ENCODE assay signal across 10 cellular contexts in the genomic region with DNA sequence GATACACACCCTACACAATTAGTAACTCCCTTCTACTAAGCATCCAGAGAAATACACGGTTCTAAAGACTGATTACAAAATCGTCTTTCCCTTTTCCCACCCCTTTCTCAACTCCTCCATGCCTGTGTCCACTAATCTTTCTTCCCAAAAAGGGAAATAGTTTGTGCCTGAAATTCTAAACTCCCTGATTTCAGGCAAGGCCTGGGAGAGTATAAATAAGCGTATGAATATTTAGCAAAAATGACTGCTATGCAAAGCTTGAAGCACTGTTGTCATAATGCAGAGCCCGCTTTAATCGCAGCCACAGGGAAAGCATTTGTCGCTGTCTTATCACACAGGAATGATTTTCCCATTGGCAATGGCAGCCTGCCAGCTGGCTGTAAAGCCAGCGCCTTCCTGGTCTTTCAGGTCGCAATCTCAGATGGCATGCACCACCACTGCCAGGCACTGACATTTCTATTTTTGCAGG.
A peak's percentile ranks its signal among the peaks of the same experiment; 100 is the strongest.
DNase-seq lines count a peak whose midpoint lies in the region; ATAC-seq and TF ChIP-seq lines count a peak whose summit lies in the region.
"Had no signal": no experiment of that assay in that cellular context is flagged by ENCODE, and none has a peak within 500 bp of the region (broad histone marks: within the 10 kb centered on the region; RNA-seq: fewer than 3 reads in every experiment).

No MANE protein-coding gene starts in this region.

- TF ChIP-seq EP300 in SK-N-SH (IDR thresholded peaks at IDR 0.05; ENCODE audit: borderline replicate concordance in 1 of 2, low read depth in 1 of 2, low read length in 1 of 2) (peak in 1 of 2 experiments; percentile 89; a peak in 2 of 4 replicates), sigmoid colon (IDR thresholded peaks at IDR 0.05) (no peak)

- DNase-seq in HT-29 (ENCODE audit: low spot score) (peak; percentile 65), SK-N-SH (peak; percentile 68), heart left ventricle (peak; percentile 83 to 93 (median 87)), sigmoid colon (no peak), DMS53 (lab: John Stamatoyannopoulos, UW) (no peak), RWPE1 (ENCODE audit: low spot score) (no peak)
- DNase-seq in stimulated activated CD4-positive, alpha-beta T cell treated with anti-CD3 and anti-CD28 coated beads, Interleukin-4, amount 100 ng/mL, for 4 hours, result no peak
- DNase-seq: NCI-H526 treated with DMSO at 0.1 percent for 48 hours, retina had no signal

- H3K9me3 ChIP-seq in SK-N-SH, result no peaks in the 10 kb centered on the region
- no peaks in the 10 kb centered on the region for H3K9me3 ChIP-seq in heart left ventricle
- no peaks in the 10 kb centered on the region for H3K9me3 ChIP-seq in sigmoid colon

- H3K4me1 ChIP-seq in SK-N-SH (ENCODE audit: control insufficient read depth in 1 of 2, insufficient read depth in 2 of 2, low read depth in 1 of 2, low read length in 1 of 2) (peaks cover 0 to 15% of the 10 kb centered on the region in 2 experiments; a peak in 2 of 4 replicates), heart left ventricle (peaks cover 0 to 32% (median 17%) of the 10 kb centered on the region in 12 donors), sigmoid colon (peaks cover 0 to 15% (median 9%) of the 10 kb centered on the region in 4 donors)

- H3K79me2 ChIP-seq in SK-N-SH (ENCODE audit: insufficient read depth), result no peaks in the 10 kb centered on the region

- no peaks in the 10 kb centered on the region for H4K20me1 ChIP-seq in SK-N-SH (ENCODE audit: insufficient read depth)

- 4% methylated on average over 8 of the region's 8 CpGs for WGBS in SK-N-SH (ENCODE audit: low lambda C conversion rate)
- WGBS in heart left ventricle, 4 donors, result 3 to 14% (median 6%) methylated on average over 8 of the region's 8 CpGs
- WGBS in sigmoid colon, 2 donors, result 13 to 57% methylated on average over 8 of the region's 8 CpGs

- H3K4me3 ChIP-seq in SK-N-SH (ENCODE audit: low read depth in 2 of 2, low read length in 1 of 2) (peak overlapping the region in 1 of 2 experiments; percentile 12; a peak in 1 of 4 replicates), heart left ventricle (peak overlapping the region in 1 of 12 donors; percentile 1), sigmoid colon (no peak overlapping the region)

- no peaks in the 10 kb centered on the region for H3K9me2 ChIP-seq in SK-N-SH

- no peaks in the 10 kb centered on the region for H3F3A ChIP-seq in SK-N-SH (replicated peaks; ENCODE audit: insufficient read depth)

- ATAC-seq in heart left ventricle (peak; percentile 90 to 95 (median 93)), HG02642 (IDR thresholded peaks at IDR 0.05; ENCODE audit: poor library complexity, unreplicated experiment) (no peak)

- H3K27ac ChIP-seq in SK-N-SH (ENCODE audit: low read depth in 2 of 2, low read length in 1 of 2) (peak overlapping the region; percentile 11 to 62; a peak in 1 of 4 replicates), heart left ventricle (peak overlapping the region; percentile 67 to 94 (median 82)), sigmoid colon (peak overlapping the region; percentile 12 to 52 (median 34)), RWPE1 (no peak overlapping the region)

- no peak for TF ChIP-seq POLR2A in heart left ventricle (IDR thresholded peaks at IDR 0.05)
- TF ChIP-seq POLR2A in sigmoid colon (IDR thresholded peaks at IDR 0.05), result no peak

- H2AFZ ChIP-seq in SK-N-SH (ENCODE audit: low read depth), result peak overlapping the region; percentile 66

- TF ChIP-seq CTCF in SK-N-SH (IDR thresholded peaks at IDR 0.05) (no peak), heart left ventricle (IDR thresholded peaks at IDR 0.05) (no peak), sigmoid colon (IDR thresholded peaks at IDR 0.05) (no peak), RWPE1 (conservative IDR thresholded peaks at IDR 0.05; ENCODE audit: low read depth) (no peak)

- intact Hi-C loops in heart left ventricle (cut with DNase I), result loop anchor here in 1 of 10 donors (5.0 kb wide), 1 partner anchor 155 kb away; a partner anchor contains a TSS
- intact Hi-C loops in sigmoid colon (cut with DNase I), result no loop called here

- H3K27me3 ChIP-seq in SK-N-SH (ENCODE audit: insufficient read depth), result no peaks in the 10 kb centered on the region
- no peaks in the 10 kb centered on the region for H3K27me3 ChIP-seq in heart left ventricle
- H3K27me3 ChIP-seq in sigmoid colon, result no peaks in the 10 kb centered on the region

- peak; percentile 45 for TF ChIP-seq RAD21 in SK-N-SH (IDR thresholded peaks at IDR 0.05; ENCODE audit: low read length)

- H3K36me3 ChIP-seq in SK-N-SH (replicated peaks in 1 of 2; ENCODE audit: control insufficient read depth in 1 of 2, insufficient read depth in 2 of 2, low read length in 1 of 2), result no peaks in the 10 kb centered on the region
- H3K36me3 ChIP-seq in heart left ventricle, result no peaks in the 10 kb centered on the region
- H3K36me3 ChIP-seq in sigmoid colon, result no peaks in the 10 kb centered on the region

- CTCF ChIA-PET in SK-N-SH (lab: Yijun Ruan, JAX), result interaction anchor here (1.0 to 3.3 kb wide), 8 partner anchors 11 to 173 kb away, joined by 3 to 16 read pairs (median 7); no protein-coding TSS in a partner anchor
- CTCF ChIA-PET in RWPE1 (lab: Yijun Ruan, JAX), result interaction anchor here (1.7 kb wide), 1 partner anchor 166 kb away, joined by 4 read pairs; no protein-coding TSS in a partner anchor

- POLR2A ChIA-PET in SK-N-SH (lab: Yijun Ruan, JAX), result no interaction called here
- POLR2A ChIA-PET in RWPE1 (lab: Yijun Ruan, JAX; ENCODE audit: low non-redundant PET), result no interaction called here

- H3K9ac ChIP-seq in SK-N-SH, result peak overlapping the region; percentile 10; the same call in 1 of the 2 replicates

- peak overlapping the region; percentile 53 for H3K4me2 ChIP-seq in SK-N-SH

TF ChIP-seq in SK-N-SH, 30 proteins besides CTCF, POLR2A, EP300 and RAD21:
- TF ChIP-seq FOXM1 (IDR thresholded peaks at IDR 0.05; ENCODE audit: low read depth) (no peak), GATA2 (CRISPR knock-in tag; IDR thresholded peaks at IDR 0.05) (peak; percentile 91), SMC3 (IDR thresholded peaks at IDR 0.05; ENCODE audit: low read depth, low read length) (no peak), MXI1 (IDR thresholded peaks at IDR 0.05; ENCODE audit: low read depth, low read length) (peak; percentile 94), TCF12 (IDR thresholded peaks at IDR 0.05) (peak; percentile 54), POLR2AphosphoS5 (IDR thresholded peaks at IDR 0.05; ENCODE audit: low read depth, low read length) (no peak), RCOR1 (IDR thresholded peaks at IDR 0.05; ENCODE audit: low read length) (peak; percentile 97), CHD2 (IDR thresholded peaks at IDR 0.05; ENCODE audit: low read length, partially characterized antibody) (peak; percentile 83), NRF1 (IDR thresholded peaks at IDR 0.05; ENCODE audit: low read depth, low read length) (no peak), TAF1 (IDR thresholded peaks at IDR 0.05; ENCODE audit: borderline replicate concordance, low read depth, low read length) (no peak), NFIC (IDR thresholded peaks at IDR 0.05; ENCODE audit: borderline replicate concordance) (peak; percentile 85), SIN3A (IDR thresholded peaks at IDR 0.05; ENCODE audit: borderline replicate concordance, low read depth, low read length) (no peak), JUND (IDR thresholded peaks at IDR 0.05) (peak; percentile 14; the same call in 1 of the 2 replicates), FOXJ3 (CRISPR knock-in tag; IDR thresholded peaks at IDR 0.05) (peak; percentile 85), RFX5 (IDR thresholded peaks at IDR 0.05; ENCODE audit: low read length) (no peak), TEAD4 (IDR thresholded peaks at IDR 0.05; ENCODE audit: borderline replicate concordance, insufficient read depth) (0 out of 2 replicates have a peak, but pooled peaks have one; percentile 16)
- TF ChIP-seq, protein P1, sequence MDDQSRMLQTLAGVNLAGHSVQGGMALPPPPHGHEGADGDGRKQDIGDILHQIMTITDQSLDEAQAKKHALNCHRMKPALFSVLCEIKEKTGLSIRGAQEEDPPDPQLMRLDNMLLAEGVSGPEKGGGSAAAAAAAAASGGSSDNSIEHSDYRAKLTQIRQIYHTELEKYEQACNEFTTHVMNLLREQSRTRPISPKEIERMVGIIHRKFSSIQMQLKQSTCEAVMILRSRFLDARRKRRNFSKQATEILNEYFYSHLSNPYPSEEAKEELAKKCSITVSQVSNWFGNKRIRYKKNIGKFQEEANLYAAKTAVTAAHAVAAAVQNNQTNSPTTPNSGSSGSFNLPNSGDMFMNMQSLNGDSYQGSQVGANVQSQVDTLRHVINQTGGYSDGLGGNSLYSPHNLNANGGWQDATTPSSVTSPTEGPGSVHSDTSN (IDR thresholded peaks at IDR 0.05), result peak; percentile 32
- TF ChIP-seq, protein P2, sequence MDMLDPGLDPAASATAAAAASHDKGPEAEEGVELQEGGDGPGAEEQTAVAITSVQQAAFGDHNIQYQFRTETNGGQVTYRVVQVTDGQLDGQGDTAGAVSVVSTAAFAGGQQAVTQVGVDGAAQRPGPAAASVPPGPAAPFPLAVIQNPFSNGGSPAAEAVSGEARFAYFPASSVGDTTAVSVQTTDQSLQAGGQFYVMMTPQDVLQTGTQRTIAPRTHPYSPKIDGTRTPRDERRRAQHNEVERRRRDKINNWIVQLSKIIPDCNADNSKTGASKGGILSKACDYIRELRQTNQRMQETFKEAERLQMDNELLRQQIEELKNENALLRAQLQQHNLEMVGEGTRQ (IDR thresholded peaks at IDR 0.05; ENCODE audit: borderline replicate concordance, low read depth, low read length), result no peak

Comparison
In these comparisons a context has a peak if more than half of its experiments do, and no peak if none do; other contexts are left out.
1. DNase-seq: peak in HT-29 (single experiment), SK-N-SH (single experiment) and heart left ventricle (5 of 5); none in sigmoid colon (single experiment), stimulated activated CD4-positive, alpha-beta T cell treated with anti-CD3 and anti-CD28 coated beads, Interleukin-4, amount 100 ng/mL, for 4 hours (0 of 2), DMS53 (single experiment) and RWPE1 (single experiment).